In the genomic region with DNA sequence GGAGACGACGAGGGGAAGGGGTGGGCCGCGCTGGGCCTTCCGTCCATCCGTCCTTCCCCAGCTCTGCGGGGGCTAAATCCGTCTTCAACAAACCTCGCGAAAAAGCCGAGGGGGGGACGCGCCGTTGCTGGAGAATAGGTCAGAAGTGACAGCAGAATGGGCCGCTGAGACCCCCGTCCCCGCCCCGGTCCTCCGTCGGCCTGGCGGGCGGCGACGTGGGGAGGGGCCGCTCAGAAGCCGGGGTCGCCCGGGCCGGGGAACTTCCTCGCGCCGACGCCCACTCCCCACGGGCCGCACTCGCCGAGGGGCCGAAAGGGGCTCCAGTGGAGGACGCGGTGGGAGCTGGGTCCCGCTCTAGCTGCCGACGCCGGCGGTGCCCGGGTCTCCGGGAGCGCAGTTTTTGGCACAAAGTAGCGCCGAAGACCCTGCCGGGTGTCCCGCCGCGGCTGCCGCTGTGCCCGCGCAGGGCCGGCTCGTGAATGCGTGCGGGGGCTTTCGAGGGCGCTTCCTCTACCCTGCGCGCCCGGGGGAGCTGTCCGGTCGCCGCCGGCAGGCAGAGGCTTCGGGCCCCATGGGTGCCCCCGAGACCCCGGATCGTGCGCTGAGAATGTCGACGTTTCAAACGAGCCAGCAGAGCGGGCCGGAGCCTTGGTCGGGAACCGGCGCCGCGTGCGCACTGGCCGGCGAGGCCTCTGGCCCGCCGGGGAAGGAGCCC, we compare ENCODE assay signal across 10 cellular contexts. TPM values are rescaled to one million over a fixed set of nuclear protein-coding genes. Genes with fewer than 3 reads are reported as not detected.
A peak's percentile ranks its signal among the peaks of the same experiment; 100 is the strongest.
DNase-seq lines count a peak whose midpoint lies in the region; ATAC-seq and TF ChIP-seq lines count a peak whose summit lies in the region.
"Had no signal": no experiment of that assay in that cellular context is flagged by ENCODE, and none has a peak within 500 bp of the region (broad histone marks: within the 10 kb centered on the region; RNA-seq: fewer than 3 reads in every experiment).

No MANE protein-coding gene starts in this region.

- no peaks in the 10 kb centered on the region for H3K36me3 ChIP-seq in cardiac muscle cell
- H3K36me3 ChIP-seq in fibroblast of lung (ENCODE audit: control insufficient read depth, insufficient read depth, low read length) = peaks cover 1% of the 10 kb centered on the region
- H3K36me3 ChIP-seq in uterus = no peaks in the 10 kb centered on the region

- H3K27ac Mint-ChIP-seq in nephron progenitor cell = no peak overlapping the region
- H3K27ac Mint-ChIP-seq: CD4-positive, alpha-beta T cell had no signal

- peak overlapping the region; percentile 79 for H3K4me3 ChIP-seq in cardiac muscle cell
- peak overlapping the region; percentile 12 to 70 (median 28) for H3K4me3 ChIP-seq in fibroblast of lung (replicated peaks in 1 of 4; ENCODE audit: control extremely low read depth in 1 of 4, insufficient read depth in 1 of 4, low read depth in 3 of 4, low read length in 4 of 4)
- peak overlapping the region; percentile 67 to 89 for H3K4me3 ChIP-seq in uterus

- H3K27me3 ChIP-seq in cardiac muscle cell (no peaks in the 10 kb centered on the region), fibroblast of lung (ENCODE audit: control insufficient read depth, insufficient read depth, low read length) (no peaks in the 10 kb centered on the region), uterus (no peaks in the 10 kb centered on the region)

- H3K9ac ChIP-seq in fibroblast of lung (ENCODE audit: insufficient read depth, low read length) = peak overlapping the region; percentile 49

- H3K27me3 Mint-ChIP-seq in nephron progenitor cell (ENCODE audit: low read depth, poor library complexity) = peaks cover 2% of the 10 kb centered on the region

- no peak for TF ChIP-seq CTCF in cardiac muscle cell (IDR thresholded peaks at IDR 0.05; ENCODE audit: low read depth, low read length)
- TF ChIP-seq CTCF in fibroblast of lung (conservative IDR thresholded peaks at IDR 0.05 in 1 of 2, IDR thresholded peaks at IDR 0.05 in 1 of 2; ENCODE audit: low read depth in 1 of 2, low read length in 2 of 2) = no peak
- no peak for TF ChIP-seq CTCF in nephron progenitor cell (IDR thresholded peaks at IDR 0.05)
- TF ChIP-seq CTCF in uterus (IDR thresholded peaks at IDR 0.05) = no peak

- H3K9me3 ChIP-seq in cardiac muscle cell (ENCODE audit: low read depth) (no peaks in the 10 kb centered on the region), fibroblast of lung (ENCODE audit: control insufficient read depth, insufficient read depth, low read depth, low read length) (no peaks in the 10 kb centered on the region), uterus (no peaks in the 10 kb centered on the region)

- H3K4me1 ChIP-seq in cardiac muscle cell (ENCODE audit: low read depth) (peaks cover 49% of the 10 kb centered on the region), fibroblast of lung (ENCODE audit: control insufficient read depth, extremely low read depth, insufficient read depth, low read length) (peaks cover 4% of the 10 kb centered on the region), uterus (peaks cover 0 to 27% of the 10 kb centered on the region in 2 donors)

- ATAC-seq in left ventricle myocardium superior (no peak), HG02763 (IDR thresholded peaks at IDR 0.05; ENCODE audit: unreplicated experiment) (no peak)

- intact Hi-C loops in left ventricle myocardium superior (cut with micrococcal nuclease) (no loop called here), uterus (cut with DNase I; ENCODE audit: low total_unique reads) (no loop called here)

- H4K20me1 ChIP-seq in fibroblast of lung (ENCODE audit: control insufficient read depth, extremely low read depth, insufficient read depth, low read length) = no peaks in the 10 kb centered on the region

- H3K27ac ChIP-seq in cardiac muscle cell (peak overlapping the region; percentile 93), fibroblast of lung (ENCODE audit: insufficient read depth, low read length) (peak overlapping the region; percentile 58), uterus (peak overlapping the region; percentile 97 to 98)

- no peak for TF ChIP-seq POLR2A in uterus (IDR thresholded peaks at IDR 0.05)

- peaks cover 66% of the 10 kb centered on the region for H3K79me2 ChIP-seq in fibroblast of lung (ENCODE audit: control insufficient read depth, insufficient read depth, low read length)

- peak overlapping the region; percentile 71 for H3K4me2 ChIP-seq in fibroblast of lung (ENCODE audit: extremely low read depth, insufficient read depth, low read length)

- no peaks in the 10 kb centered on the region for H3K9me3 Mint-ChIP-seq in nephron progenitor cell
- H3K9me3 Mint-ChIP-seq: CD4-positive, alpha-beta T cell had no signal

- peaks cover 43% of the 10 kb centered on the region for H3K4me1 Mint-ChIP-seq in nephron progenitor cell

- H3K36me3 Mint-ChIP-seq in nephron progenitor cell (ENCODE audit: low read depth) = peaks cover 8% of the 10 kb centered on the region

- DNase-seq in cardiac muscle cell (ENCODE audit: low read depth in 1 of 2, low spot score in 1 of 2) (peak; percentile 50), left ventricle myocardium superior (no peak), fibroblast of lung (ENCODE audit: low read depth in 2 of 2) (peak in 1 of 2 donors; percentile 16), nephron progenitor cell (no peak), uterus (no peak), NCI-H2196 (lab: John Stamatoyannopoulos, UW; ENCODE audit: unreplicated experiment) (no peak), hippocampal formation (lab: John Stamatoyannopoulos, UW) (no peak)
- DNase-seq: CD4-positive, alpha-beta T cell; NCI-H524 treated with DMSO at 0.1 percent for 48 hours had no signal

- peak overlapping the region; percentile 96 for H3K4me3 Mint-ChIP-seq in nephron progenitor cell

- no peak overlapping the region for H2AFZ ChIP-seq in fibroblast of lung (ENCODE audit: low read length)

RNA-seq across cellular contexts. Expression of a gene that starts 46.4 kb away (rescaled TPM):
- 104 and 131 TPM in 2 replicates for total RNA-seq in cardiac muscle cell
- 68.1 and 94.4 TPM in 2 replicates for polyA plus RNA-seq in cardiac muscle cell
- 46.6 TPM for total RNA-seq in left ventricle myocardium superior
- 53.2 and 60.4 TPM in 2 replicates for total RNA-seq in fibroblast of lung
- 17.8 and 23.6 TPM in 2 replicates for polyA plus RNA-seq in fibroblast of lung
- polyA plus RNA-seq in fibroblast of lung (2012) = 34.2 and 48.6 TPM in 2 replicates
- 45.3 and 99.0 TPM in 2 replicates for polyA minus RNA-seq in fibroblast of lung (ENCODE audit: low replicate concordance)
- total RNA-seq in uterus = 10 to 100 TPM; 50.7 to 55.4 (median 53.3) TPM

RNA-seq across cellular contexts. Expression of a gene that starts 53.8 kb away (rescaled TPM):
- 27.1 and 47.3 TPM in 2 replicates for total RNA-seq in cardiac muscle cell
- polyA plus RNA-seq in cardiac muscle cell = 20.0 and 20.3 TPM in 2 replicates
- total RNA-seq in left ventricle myocardium superior = 8.6 TPM
- 3.9 and 7.3 TPM in 2 replicates for total RNA-seq in fibroblast of lung
- polyA plus RNA-seq in fibroblast of lung = 1.5 and 1.8 TPM in 2 replicates
- polyA plus RNA-seq in fibroblast of lung (2012) = 6.8 and 7.2 TPM in 2 replicates
- polyA minus RNA-seq in fibroblast of lung (ENCODE audit: low replicate concordance) = 6.3 and 8.6 TPM in 2 replicates
- total RNA-seq in uterus = 10 to 100 TPM in 2 of 4 donors, 1 to 10 TPM in 2; 1.5 to 34.1 (median 8.5) TPM

Comparison
In these comparisons a context has a peak if more than half of its experiments do, and no peak if none do; other contexts are left out.
1. DNase-seq: peak in cardiac muscle cell (2 of 2); none in left ventricle myocardium superior (single experiment), nephron progenitor cell (single experiment), uterus (0 of 2), NCI-H2196 (single experiment) and hippocampal formation (0 of 2).
2. H3K4me3 ChIP-seq: peak in every context shown above with its lines; median percentile 79 in cardiac muscle cell; 78 in uterus; 28 in fibroblast of lung.
3. Peak in every context shown above with its lines, with median percentiles within 50 percentile points of each other: H3K27ac ChIP-seq.